Comparison of ENCODE assay signal across 16 cellular contexts in the genomic region with DNA sequence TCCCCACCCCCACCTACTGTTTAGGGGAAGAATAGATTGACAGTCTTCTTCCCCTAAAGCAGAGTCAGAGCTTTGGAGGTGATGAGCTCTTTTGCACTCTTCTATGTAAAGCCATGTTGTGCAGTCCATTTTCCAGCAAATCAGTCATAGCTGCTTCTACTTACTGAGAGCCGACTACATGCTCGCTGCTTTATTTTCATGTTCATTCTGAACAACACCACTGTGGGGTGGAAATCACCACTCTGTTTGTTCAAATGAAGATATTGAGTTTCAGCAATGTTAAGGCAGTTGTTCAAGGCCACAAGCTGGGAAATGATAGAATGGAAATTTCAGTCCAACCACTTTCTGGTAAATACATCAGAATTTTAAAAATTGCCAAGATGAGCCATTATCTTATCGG.
"Had no signal": no experiment of that assay in that cellular context is flagged by ENCODE, and none has a peak within 500 bp of the region (broad histone marks: within the 10 kb centered on the region; RNA-seq: fewer than 3 reads in every experiment).

No MANE protein-coding gene starts in this region.

- H3K79me2 ChIP-seq: hepatocyte had no signal

- H3K4me1 Mint-ChIP-seq: brain; central memory CD8-positive, alpha-beta T cell had no signal

- H3K9me3 ChIP-seq: esophagus squamous epithelium, testis, upper lobe of left lung had no signal

- H3K27ac ChIP-seq: coronary artery, esophagus squamous epithelium, hepatocyte, testis, upper lobe of left lung had no signal

- H2AFZ ChIP-seq: hepatocyte had no signal

- H3K4me1 ChIP-seq: esophagus squamous epithelium, testis, upper lobe of left lung had no signal

- H3K36me3 ChIP-seq: esophagus squamous epithelium, upper lobe of left lung had no signal

- H3K4me2 ChIP-seq: hepatocyte had no signal

- DNase-seq: activated CD4-positive, CD25-positive, alpha-beta regulatory T cell; activated CD8-positive, alpha-beta memory T cell treated with anti-CD3 and anti-CD28 coated beads, Interleukin-2, amount 50 U/mL, for 4 hours; esophagus squamous epithelium; islet precursor cell; mammary epithelial cell; SHP77 treated with DMSO at 0.1 percent for 48 hours; stimulated activated CD4-positive, alpha-beta T cell treated with anti-CD3 and anti-CD28 coated beads, Interleukin-4, amount 100 ng/mL, for 24 hours; stimulated activated naive CD4-positive, alpha-beta T cell treated with Interleukin-2 at 50 U/mL for 16 hours; testis; upper lobe of left lung had no signal

- H3K27ac Mint-ChIP-seq: activated naive CD8-positive, alpha-beta T cell; brain had no signal

- H3K27me3 ChIP-seq: hepatocyte, testis, upper lobe of left lung had no signal

- ATAC-seq: SK-N-SH treated with all-trans-retinoic acid at 6 μM for 48 hours had no signal

- H3K36me3 Mint-ChIP-seq: activated naive CD8-positive, alpha-beta T cell; brain had no signal

- H3K9me3 Mint-ChIP-seq: brain; central memory CD8-positive, alpha-beta T cell had no signal

- H3K4me3 Mint-ChIP-seq: activated naive CD8-positive, alpha-beta T cell; brain; central memory CD8-positive, alpha-beta T cell had no signal

- H3K4me3 ChIP-seq: coronary artery, esophagus squamous epithelium, hepatocyte, testis, upper lobe of left lung had no signal
